26 cellular contexts compared by ENCODE assay signal in the genomic region with DNA sequence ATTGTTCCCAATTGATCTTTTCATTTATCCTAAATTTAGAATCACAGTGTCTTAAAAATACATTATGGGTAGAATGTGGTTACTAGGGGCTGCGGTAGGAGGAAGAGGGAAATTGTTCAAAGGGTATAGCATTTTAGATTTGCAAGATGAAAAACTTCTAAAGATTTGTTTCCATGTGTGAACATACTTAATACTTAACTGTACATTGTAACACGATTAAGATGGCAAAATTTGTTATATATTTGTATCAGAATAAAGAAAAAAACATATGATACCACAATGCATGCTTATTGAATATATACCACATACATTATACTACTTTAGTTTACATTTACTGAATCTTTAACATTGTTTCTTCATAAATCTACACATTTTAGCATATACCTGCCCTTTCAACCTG.
"Had no signal": no experiment of that assay in that cellular context is flagged by ENCODE, and none has a peak within 500 bp of the region (broad histone marks: within the 10 kb centered on the region; RNA-seq: fewer than 3 reads in every experiment).

No MANE protein-coding gene starts in this region.

- ATAC-seq: effector memory CD8-positive, alpha-beta T cell; esophagus mucosa; gastrocnemius medialis; heart right ventricle; left cardiac atrium; left lung; left ventricle myocardium superior; lower lobe of right lung; naive thymus-derived CD4-positive, alpha-beta T cell had no signal

- H3K27ac ChIP-seq: colonic mucosa, epithelial cell of prostate, esophagus squamous epithelium, gastrocnemius medialis, heart right ventricle, left lung, lower lobe of right lung had no signal

- H3K4me3 ChIP-seq: colonic mucosa, esophagus squamous epithelium, gastrocnemius medialis, heart right ventricle, left lung, lower lobe of right lung had no signal

- H3K4me1 ChIP-seq: colonic mucosa, esophagus squamous epithelium, heart right ventricle, left lung, lower lobe of right lung had no signal

- H3K27me3 ChIP-seq: colonic mucosa, esophagus squamous epithelium, gastrocnemius medialis, heart right ventricle, left lung had no signal

- DNase-seq: colonic mucosa; cortex of kidney; effector CD8-positive, alpha-beta T cell; effector memory CD8-positive, alpha-beta T cell; endodermal cell; erythroblast; esophagus squamous epithelium; foreskin fibroblast; foreskin melanocyte; gastrocnemius medialis; glutamatergic neuron; head of caudate nucleus; heart right ventricle; hippocampal formation; islet precursor cell; kidney; kidney glomerular epithelial cell; left cardiac atrium; left lung; left ventricle myocardium superior; lower lobe of right lung; mesendoderm; midbrain; naive thymus-derived CD4-positive, alpha-beta T cell had no signal

- H3K36me3 ChIP-seq: colonic mucosa, esophagus squamous epithelium, gastrocnemius medialis, heart right ventricle, left lung, lower lobe of right lung had no signal

- H3K9me3 ChIP-seq: colonic mucosa, esophagus squamous epithelium, gastrocnemius medialis, lower lobe of right lung had no signal
